15 cellular contexts compared by ENCODE assay signal in genomic region chr1:121459235-121459634, GRCh38.
DNase-seq lines count a peak whose midpoint lies in the region; ATAC-seq, FAIRE-seq and TF ChIP-seq lines count a peak whose summit lies in the region.
"Had no signal": no experiment of that assay in that cellular context is flagged by ENCODE, and none has a peak within 500 bp of the region (broad histone marks: within the 10 kb centered on the region; RNA-seq: fewer than 3 reads in every experiment).

No MANE protein-coding gene starts in this region.

- H4K20me1 ChIP-seq in BLaER1 treated with 17β-estradiol and CSF1 and Interleukin-3, amounts not matched to agents 10 nM and 100 nM: no peaks in the 10 kb centered on the region
- H4K20me1 ChIP-seq in OCI-LY3 (ENCODE audit: insufficient read depth, low read length) (no peaks in the 10 kb centered on the region), smooth muscle cell (ENCODE audit: low read depth) (no peaks in the 10 kb centered on the region)

- H3K4me3 Mint-ChIP-seq in CD4-positive, alpha-beta T cell: peak overlapping the region; percentile 54

- H2AFZ ChIP-seq in OCI-LY3 (ENCODE audit: low read depth, low read length): no peak overlapping the region
- H2AFZ ChIP-seq in smooth muscle cell (ENCODE audit: low read depth): no peak overlapping the region

- intact Hi-C loops in CD4-positive, alpha-beta T cell (cut with DNase I, micrococcal nuclease): loop anchor here in 1 of 2 experiments (10.0 kb wide), 1 partner anchor 86 kb away; no protein-coding TSS in a partner anchor
- intact Hi-C loops in aorta (cut with DNase I): no loop called here

- H3K9ac ChIP-seq in BLaER1 treated with 17β-estradiol and CSF1 and Interleukin-3, amounts not matched to agents 10 nM and 100 nM: peak overlapping the region in 1 of 11 experiments; percentile 29; a peak in 1 of 22 replicates
- H3K9ac ChIP-seq in OCI-LY3 (ENCODE audit: low read length) (no peak overlapping the region), smooth muscle cell (ENCODE audit: low read depth) (no peak overlapping the region)

- no peak for TF ChIP-seq CTCF in CD4-positive, alpha-beta T cell (IDR thresholded peaks at IDR 0.05)
- TF ChIP-seq CTCF in OCI-LY3 (IDR thresholded peaks at IDR 0.05; ENCODE audit: low read depth, low read length) (no peak), smooth muscle cell (IDR thresholded peaks at IDR 0.05; ENCODE audit: borderline replicate concordance, insufficient read depth, poor library complexity, severe bottlenecking) (no peak)

- H3K27me3 ChIP-seq in BLaER1 treated with 17β-estradiol and CSF1 and Interleukin-3, amounts not matched to agents 10 nM and 100 nM: no peaks in the 10 kb centered on the region
- no peaks in the 10 kb centered on the region for H3K27me3 ChIP-seq in CD4-positive, alpha-beta T cell (ENCODE audit: control insufficient read depth, insufficient read depth, low read length)
- H3K27me3 ChIP-seq in OCI-LY3 (ENCODE audit: low read depth, low read length) (no peaks in the 10 kb centered on the region), smooth muscle cell (ENCODE audit: low read depth) (no peaks in the 10 kb centered on the region), aorta (ENCODE audit: control insufficient read depth in 1 of 2, insufficient read depth in 2 of 2, low read length in 1 of 2) (no peaks in the 10 kb centered on the region)
- H3K27me3 ChIP-seq: BE2C had no signal

- peak; percentile 9 for FAIRE-seq in GM18507 (lab: Jason Lieb, UNC)
- FAIRE-seq: A549, HepG2 had no signal

- peaks cover 0 to 43% (median 18%) of the 10 kb centered on the region in 11 experiments; a peak in 14 of 22 replicates for H3K9me3 ChIP-seq in BLaER1 treated with 17β-estradiol and CSF1 and Interleukin-3, amounts not matched to agents 10 nM and 100 nM (replicated peaks in 1 of 11)
- H3K9me3 ChIP-seq in CD4-positive, alpha-beta T cell (ENCODE audit: control insufficient read depth, low read length): no peaks in the 10 kb centered on the region
- no peaks in the 10 kb centered on the region for H3K9me3 ChIP-seq in OCI-LY3 (ENCODE audit: insufficient read depth, low read length)
- no peaks in the 10 kb centered on the region for H3K9me3 ChIP-seq in smooth muscle cell (replicated peaks; ENCODE audit: low read depth)
- H3K9me3 ChIP-seq in aorta (ENCODE audit: control insufficient read depth, low read length): no peaks in the 10 kb centered on the region
- H3K9me3 ChIP-seq: A549, BE2C had no signal

- H3K79me2 ChIP-seq in OCI-LY3 (ENCODE audit: low read length): no peaks in the 10 kb centered on the region
- H3K79me2 ChIP-seq in smooth muscle cell (ENCODE audit: low read depth): no peaks in the 10 kb centered on the region

- peaks cover 14% of the 10 kb centered on the region for H3K4me1 Mint-ChIP-seq in CD4-positive, alpha-beta T cell (ENCODE audit: low read depth)

- H3K27ac ChIP-seq in BLaER1 treated with 17β-estradiol and CSF1 and Interleukin-3, amounts not matched to agents 10 nM and 100 nM: peak overlapping the region in 9 of 11 experiments; percentile 21 to 96 (median 92); a peak in 17 of 22 replicates
- no peak overlapping the region for H3K27ac ChIP-seq in CD4-positive, alpha-beta T cell (ENCODE audit: low read depth, low read length)
- H3K27ac ChIP-seq in OCI-LY3 (ENCODE audit: low read length) (peak overlapping the region; percentile 80; the same call in 1 of the 2 replicates), smooth muscle cell (ENCODE audit: low read depth) (no peak overlapping the region), aorta (ENCODE audit: low read depth in 1 of 2, low read length in 2 of 2) (no peak overlapping the region)
- H3K27ac ChIP-seq: A549 had no signal

- peaks cover 3 to 32% (median 13%) of the 10 kb centered on the region in 10 experiments; a peak in 19 of 20 replicates for H3K4me1 ChIP-seq in BLaER1 treated with 17β-estradiol and CSF1 and Interleukin-3, amounts not matched to agents 10 nM and 100 nM
- H3K4me1 ChIP-seq in OCI-LY3 (ENCODE audit: low read length) (peaks cover 33% of the 10 kb centered on the region), smooth muscle cell (ENCODE audit: low read depth) (no peaks in the 10 kb centered on the region), aorta (ENCODE audit: control insufficient read depth in 1 of 2, insufficient read depth in 2 of 2, low read length in 2 of 2) (no peaks in the 10 kb centered on the region)
- H3K4me1 ChIP-seq: A549, BE2C had no signal

- POLR2A ChIA-PET in CD4-positive, alpha-beta T cell (lab: Charles Lee): interaction anchor here (0.9 to 1.2 kb wide), 2 partner anchors 57 to 60 kb away, joined by 5 read pairs; no protein-coding TSS in a partner anchor

- no peak for ATAC-seq in CD4-positive, alpha-beta T cell (ENCODE audit: poor library complexity)
- no peak for ATAC-seq in aorta (ENCODE audit: low FRiP score)
- ATAC-seq: A549, HepG2 had no signal

- DNase-seq in CD4-positive, alpha-beta T cell: no peak
- DNase-seq in GM18507 (ENCODE audit: extremely low spot score, insufficient read length, low read depth) (no peak), smooth muscle cell (lab: John Stamatoyannopoulos, UW; ENCODE audit: unreplicated experiment) (no peak), aorta (no peak), hippocampal formation (lab: John Stamatoyannopoulos, UW) (no peak), activated gamma-delta T cell (lab: John Stamatoyannopoulos, UW) (no peak)
- DNase-seq: BE2C, DMS79, GF-D8, HCEC 1CT, HFFc6 had no signal

- H3K4me3 ChIP-seq in BLaER1 treated with 17β-estradiol and CSF1 and Interleukin-3, amounts not matched to agents 10 nM and 100 nM: no peak overlapping the region
- H3K4me3 ChIP-seq in OCI-LY3 (ENCODE audit: low read length): no peak overlapping the region
- H3K4me3 ChIP-seq in smooth muscle cell: no peak overlapping the region
- no peak overlapping the region for H3K4me3 ChIP-seq in aorta (ENCODE audit: low read length in 2 of 2)
- H3K4me3 ChIP-seq: A549 had no signal

- WGBS in smooth muscle cell (ENCODE audit: low lambda C conversion rate): 91% methylated on average over 2 of the region's 2 CpGs
- 73 to 74% methylated on average over 2 of the region's 2 CpGs for WGBS in aorta, 2 donors

- no peaks in the 10 kb centered on the region for H3K27me3 Mint-ChIP-seq in CD4-positive, alpha-beta T cell

- no peaks in the 10 kb centered on the region for H3K36me3 ChIP-seq in BLaER1 treated with 17β-estradiol and CSF1 and Interleukin-3, amounts not matched to agents 10 nM and 100 nM
- H3K36me3 ChIP-seq in OCI-LY3 (replicated peaks; ENCODE audit: low read depth, low read length) (no peaks in the 10 kb centered on the region), smooth muscle cell (ENCODE audit: low read depth) (no peaks in the 10 kb centered on the region), aorta (ENCODE audit: control insufficient read depth in 1 of 2, insufficient read depth in 2 of 2, low read length in 1 of 2) (no peaks in the 10 kb centered on the region)
- H3K36me3 ChIP-seq: BE2C had no signal

- H3K36me3 Mint-ChIP-seq in CD4-positive, alpha-beta T cell (ENCODE audit: low read depth): no peaks in the 10 kb centered on the region

- CTCF ChIA-PET in CD4-positive, alpha-beta T cell (lab: Charles Lee): no interaction called here

- H3K9me3 Mint-ChIP-seq in CD4-positive, alpha-beta T cell: no peaks in the 10 kb centered on the region
- H3K9me3 Mint-ChIP-seq: HFFc6 had no signal

- H3K27ac Mint-ChIP-seq in CD4-positive, alpha-beta T cell: no peak overlapping the region
- H3K27ac Mint-ChIP-seq: HFFc6 had no signal

- no peak overlapping the region; a peak in 1 of 22 replicates for H3K4me2 ChIP-seq in BLaER1 treated with 17β-estradiol and CSF1 and Interleukin-3, amounts not matched to agents 10 nM and 100 nM
- H3K4me2 ChIP-seq in OCI-LY3 (ENCODE audit: low read length): peak overlapping the region; percentile 22; the same call in 1 of the 2 replicates
- no peak overlapping the region for H3K4me2 ChIP-seq in smooth muscle cell
- H3K4me2 ChIP-seq: A549 had no signal

- H3F3A ChIP-seq in smooth muscle cell (ENCODE audit: low read depth): no peaks in the 10 kb centered on the region

Comparison
In these comparisons a context has a peak if more than half of its experiments do, and no peak if none do; other contexts are left out.
1. H3K27ac ChIP-seq: peak in BLaER1 treated with 17β-estradiol and CSF1 and Interleukin-3, amounts not matched to agents 10 nM and 100 nM (9 of 11) and OCI-LY3 (single experiment); none in CD4-positive, alpha-beta T cell (single experiment), smooth muscle cell (single experiment) and aorta (0 of 2).